In the genomic region with DNA sequence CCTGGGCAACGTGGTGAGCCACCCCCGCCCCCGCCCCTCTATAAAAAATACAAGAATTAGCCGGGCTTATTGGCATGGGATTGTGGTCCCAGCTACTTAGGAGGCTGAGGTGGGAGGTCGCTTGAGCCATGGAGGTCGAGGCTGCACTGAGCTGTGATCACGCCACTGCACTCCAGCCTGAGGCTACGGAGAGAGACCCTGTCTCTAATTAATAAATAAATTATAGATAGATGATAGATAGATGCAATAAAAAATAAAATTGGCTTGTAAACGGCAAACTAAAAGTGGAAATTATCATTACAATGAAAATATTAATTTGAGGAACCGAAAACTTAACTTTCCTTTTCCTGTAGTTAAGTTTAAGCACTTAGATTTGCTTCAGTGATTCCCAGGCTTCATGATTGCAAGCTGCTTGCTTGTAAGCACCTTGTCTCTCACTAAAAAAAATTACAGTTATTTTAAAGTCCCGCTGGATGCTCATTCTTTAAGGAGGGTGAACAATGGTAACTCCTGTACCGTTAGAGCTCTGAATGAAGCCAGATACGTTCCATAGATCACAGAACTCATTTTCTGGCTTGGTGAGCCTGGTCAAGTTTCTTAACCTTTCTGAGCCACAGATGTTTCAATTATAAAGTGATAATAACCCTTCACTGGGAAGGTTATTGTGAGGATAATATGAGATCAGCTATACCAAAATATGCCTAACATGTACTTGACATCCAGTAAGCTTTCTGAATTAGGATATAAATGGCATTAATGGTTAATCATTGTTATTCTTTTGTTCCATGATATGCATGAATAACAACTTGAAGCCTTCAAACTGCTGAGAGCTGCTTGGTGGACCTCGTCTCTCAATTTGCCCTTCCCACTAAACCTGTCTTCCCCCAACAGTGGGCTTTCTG, we compare ENCODE assay signal across 8 cellular contexts. TPM values are rescaled to one million over a fixed set of nuclear protein-coding genes. Genes with fewer than 3 reads are reported as not detected.
DNase-seq lines count a peak whose midpoint lies in the region; ATAC-seq, FAIRE-seq and TF ChIP-seq lines count a peak whose summit lies in the region.

No MANE protein-coding gene starts in this region.

- POLR2A ChIA-PET in activated CD8-positive, alpha-beta T cell treated with anti-CD3 and anti-CD28 coated beads for 36 hours (lab: Charles Lee) = interaction anchor here (1.0 to 3.1 kb wide), 3 partner anchors 8 to 171 kb away, joined by 3 to 22 read pairs (median 3); a partner anchor contains a TSS

- peaks cover 2% of the 10 kb centered on the region for H3K36me3 Mint-ChIP-seq in activated CD8-positive, alpha-beta memory T cell treated with anti-CD3 and anti-CD28 coated beads, Interleukin-2, amount 10 ng/mL, durations not matched to agents 7 days and 5 days
- H3K36me3 Mint-ChIP-seq in activated CD8-positive, alpha-beta T cell treated with anti-CD3 and anti-CD28 coated beads for 36 hours (ENCODE audit: low read depth) = peaks cover 5% of the 10 kb centered on the region

- H3K27ac ChIP-seq in kidney (ENCODE audit: low read depth in 2 of 2, low read length in 2 of 2) = peak overlapping the region in 1 of 2 donors; percentile 60
- H3K27ac ChIP-seq in thoracic aorta = peak overlapping the region; percentile 69 to 74

- no peaks in the 10 kb centered on the region for H3K27me3 Mint-ChIP-seq in activated CD8-positive, alpha-beta memory T cell treated with anti-CD3 and anti-CD28 coated beads, Interleukin-2, amount 10 ng/mL, durations not matched to agents 7 days and 5 days
- H3K27me3 Mint-ChIP-seq in activated CD8-positive, alpha-beta T cell treated with anti-CD3 and anti-CD28 coated beads for 36 hours = no peaks in the 10 kb centered on the region

- TF ChIP-seq CTCF in activated CD8-positive, alpha-beta T cell treated with anti-CD3 and anti-CD28 coated beads for 36 hours (IDR thresholded peaks at IDR 0.05) = no peak
- TF ChIP-seq CTCF in kidney (IDR thresholded peaks at IDR 0.05; ENCODE audit: borderline replicate concordance, extremely low read depth, insufficient read depth) (no peak), thoracic aorta (IDR thresholded peaks at IDR 0.05) (no peak)

- peaks cover 0 to 4% of the 10 kb centered on the region in 2 donors for H3K4me1 ChIP-seq in kidney (ENCODE audit: control insufficient read depth in 1 of 2, insufficient read depth in 1 of 2, low read depth in 1 of 2, low read length in 2 of 2)
- peaks cover 9 to 14% of the 10 kb centered on the region in 2 donors for H3K4me1 ChIP-seq in thoracic aorta (ENCODE audit: control insufficient read depth in 1 of 2, low read depth in 2 of 2)

- no peak for FAIRE-seq in kidney (lab: Jason Lieb, UNC)

- peaks cover 15% of the 10 kb centered on the region for H3K4me1 Mint-ChIP-seq in activated CD8-positive, alpha-beta memory T cell treated with anti-CD3 and anti-CD28 coated beads, Interleukin-2, amount 10 ng/mL, durations not matched to agents 7 days and 5 days
- peaks cover 20% of the 10 kb centered on the region for H3K4me1 Mint-ChIP-seq in activated CD8-positive, alpha-beta T cell treated with anti-CD3 and anti-CD28 coated beads for 36 hours (ENCODE audit: low read depth)

- peak overlapping the region; percentile 93 for H3K27ac Mint-ChIP-seq in activated CD8-positive, alpha-beta memory T cell treated with anti-CD3 and anti-CD28 coated beads, Interleukin-2, amount 10 ng/mL, durations not matched to agents 7 days and 5 days
- H3K27ac Mint-ChIP-seq in activated CD8-positive, alpha-beta T cell treated with anti-CD3 and anti-CD28 coated beads for 36 hours = peak overlapping the region; percentile 97

- no peaks in the 10 kb centered on the region for H3K9me3 Mint-ChIP-seq in activated CD8-positive, alpha-beta memory T cell treated with anti-CD3 and anti-CD28 coated beads, Interleukin-2, amount 10 ng/mL, durations not matched to agents 7 days and 5 days (ENCODE audit: low read depth)
- H3K9me3 Mint-ChIP-seq in activated CD8-positive, alpha-beta T cell treated with anti-CD3 and anti-CD28 coated beads for 36 hours = no peaks in the 10 kb centered on the region

- no peak for ATAC-seq in activated CD8-positive, alpha-beta memory T cell treated with anti-CD3 and anti-CD28 coated beads, Interleukin-2, amount 10 ng/mL, durations not matched to agents 7 days and 5 days
- ATAC-seq in HG02870 (IDR thresholded peaks at IDR 0.05; ENCODE audit: unreplicated experiment) = peak; percentile 36
- ATAC-seq in activated CD8-positive, alpha-beta T cell treated with anti-CD3 and anti-CD28 coated beads for 36 hours = no peak
- no peak for ATAC-seq in thoracic aorta (ENCODE audit: insufficient number of reproducible peaks, low FRiP score, low read depth)
- no peak for ATAC-seq in HG03442 (IDR thresholded peaks at IDR 0.05; ENCODE audit: unreplicated experiment)

- no peaks in the 10 kb centered on the region for H3K27me3 ChIP-seq in thoracic aorta (replicated peaks; ENCODE audit: insufficient read depth)

- peak overlapping the region in 1 of 2 donors; percentile 74 for H3K9ac ChIP-seq in kidney (ENCODE audit: low read length in 2 of 2)

- H3K4me3 ChIP-seq in kidney (ENCODE audit: low read length in 2 of 2) = peak overlapping the region; percentile 81 to 90
- peak overlapping the region; percentile 93 for H3K4me3 ChIP-seq in thoracic aorta

- peak overlapping the region; percentile 98 for H3K4me3 Mint-ChIP-seq in activated CD8-positive, alpha-beta memory T cell treated with anti-CD3 and anti-CD28 coated beads, Interleukin-2, amount 10 ng/mL, durations not matched to agents 7 days and 5 days
- H3K4me3 Mint-ChIP-seq in activated CD8-positive, alpha-beta T cell treated with anti-CD3 and anti-CD28 coated beads for 36 hours = peak overlapping the region; percentile 97

- intact Hi-C loops in activated CD8-positive, alpha-beta T cell treated with anti-CD3 and anti-CD28 coated beads for 36 hours (cut with micrococcal nuclease) = loop anchor here (5.0 kb wide), 1 partner anchor 211 kb away; no protein-coding TSS in a partner anchor
- intact Hi-C loops in kidney (cut with DNase I) = no loop called here

- H3K9me3 ChIP-seq in kidney (ENCODE audit: control insufficient read depth in 1 of 2, low read length in 2 of 2) (no peaks in the 10 kb centered on the region), thoracic aorta (no peaks in the 10 kb centered on the region)

- H3K36me3 ChIP-seq in kidney (ENCODE audit: control insufficient read depth in 1 of 2, insufficient read depth in 2 of 2, low read length in 2 of 2) = no peaks in the 10 kb centered on the region
- H3K36me3 ChIP-seq in thoracic aorta = no peaks in the 10 kb centered on the region

- CTCF ChIA-PET in activated CD8-positive, alpha-beta memory T cell treated with anti-CD3 and anti-CD28 coated beads, Interleukin-2, amount 10 ng/mL, durations not matched to agents 7 days and 5 days (lab: Charles Lee) = interaction anchor here (0.6 to 3.2 kb wide), 5 partner anchors 9 to 228 kb away, joined by 3 to 24 read pairs (median 4); a partner anchor contains a TSS
- CTCF ChIA-PET in activated CD8-positive, alpha-beta T cell treated with anti-CD3 and anti-CD28 coated beads for 36 hours (lab: Charles Lee) = interaction anchor here (0.6 to 1.9 kb wide), 7 partner anchors 10 to 482 kb away, joined by 3 to 4 read pairs (median 3); no protein-coding TSS in a partner anchor

- no peak for DNase-seq in activated CD8-positive, alpha-beta memory T cell treated with anti-CD3 and anti-CD28 coated beads, Interleukin-2, amount 10 ng/mL, durations not matched to agents 7 days and 5 days
- no peak for DNase-seq in activated CD8-positive, alpha-beta memory T cell treated with anti-CD3 and anti-CD28 coated beads, Interleukin-2, amount 50 U/mL, for 4 hours
- no peak for DNase-seq in activated CD8-positive, alpha-beta T cell treated with anti-CD3 and anti-CD28 coated beads for 36 hours
- DNase-seq in kidney (no peak), thoracic aorta (ENCODE audit: low spot score) (no peak)
- no peak for DNase-seq in effector CD8-positive, alpha-beta T cell (lab: John Stamatoyannopoulos, UW)

RNA-seq across cellular contexts. Expression of a gene that starts 9.4 kb away (rescaled TPM):
- 100 to 1,000 TPM in 1 of 2 experiments, 10 to 100 TPM in 1; 82.0 to 108 TPM for total RNA-seq in activated CD8-positive, alpha-beta memory T cell treated with anti-CD3 and anti-CD28 coated beads, Interleukin-2, amount 10 ng/mL, durations not matched to agents 7 days and 5 days
- total RNA-seq in activated CD8-positive, alpha-beta T cell treated with anti-CD3 and anti-CD28 coated beads for 36 hours = 100 to 1,000 TPM; 106 to 109 TPM
- total RNA-seq in kidney (135 TPM), thoracic aorta (100 to 1,000 TPM in 1 of 2 donors, 10 to 100 TPM in 1; 65.0 to 116 TPM)
- polyA plus RNA-seq in kidney (ENCODE audit: insufficient read depth, low read depth, low replicate concordance) = 109 TPM

RNA-seq across cellular contexts. Expression of a gene that starts 44.5 kb away (rescaled TPM):
- total RNA-seq in activated CD8-positive, alpha-beta memory T cell treated with anti-CD3 and anti-CD28 coated beads, Interleukin-2, amount 10 ng/mL, durations not matched to agents 7 days and 5 days = 10 to 100 TPM; 28.2 to 28.8 TPM
- total RNA-seq in activated CD8-positive, alpha-beta T cell treated with anti-CD3 and anti-CD28 coated beads for 36 hours = 10 to 100 TPM; 25.5 to 28.8 TPM
- total RNA-seq in kidney (32.5 TPM), thoracic aorta (10 to 100 TPM; 34.4 to 39.6 TPM)
- polyA plus RNA-seq in kidney (ENCODE audit: insufficient read depth, low read depth, low replicate concordance) = 36.9 TPM
